Comparison of ENCODE assay signal across 8 cellular contexts in genomic region chr12:49188916-49189367, GRCh38. TPM values are rescaled to one million over a fixed set of nuclear protein-coding genes. Genes with fewer than 3 reads are reported as not detected.
DNase-seq lines count a peak whose midpoint lies in the region; ATAC-seq and TF ChIP-seq lines count a peak whose summit lies in the region.

TSS of gene TUBA1A (minus strand) at chr12:49189080. CDS start at chr12:49188979, 101 bp downstream.

- under 1% methylated on average over 24 of the region's 26 CpGs for WGBS in HUES64

- H3K4me1 ChIP-seq in HUES64 (ENCODE audit: insufficient read depth, low read length) (peaks cover 20% of the 10 kb centered on the region), OCI-LY1 (ENCODE audit: insufficient read depth, low read length, severe bottlenecking) (peaks cover 30% of the 10 kb centered on the region), mucosa of descending colon (ENCODE audit: low read depth) (peaks cover 4% of the 10 kb centered on the region)

- intact Hi-C loops in Calu3 (cut with micrococcal nuclease; ENCODE audit: unreplicated experiment) = no loop called here
- intact Hi-C loops in mucosa of descending colon (cut with DNase I, micrococcal nuclease) = loop anchor here in 1 of 2 donors (10.0 kb wide), 1 partner anchor 54 kb away; the partner anchor contains the start of gene TUBA1B

- peak within 1 kb of the TSS; percentile 80 for H3K4me3 Mint-ChIP-seq in Calu3 (ENCODE audit: low read depth, unreplicated experiment)

- H3K9ac ChIP-seq in HUES64 (ENCODE audit: low read depth, low read length) (peak within 1 kb of the TSS; percentile 86), OCI-LY1 (ENCODE audit: low read length) (peak within 1 kb of the TSS; percentile 91)

- H4K20me1 ChIP-seq in OCI-LY1 (ENCODE audit: insufficient read depth, low read length) = no peaks in the 10 kb centered on the region

- H3K4me2 ChIP-seq in OCI-LY1 (ENCODE audit: low read length) = peak within 1 kb of the TSS; percentile 85

- H3K36me3 ChIP-seq in HUES64 (ENCODE audit: insufficient read depth, low read length) = peaks cover 30% of the 10 kb centered on the region
- peaks cover 27% of the 10 kb centered on the region for H3K36me3 ChIP-seq in OCI-LY1 (ENCODE audit: insufficient read depth, low read length)
- no peaks in the 10 kb centered on the region for H3K36me3 ChIP-seq in mucosa of descending colon (ENCODE audit: low read depth)

- no peak for TF ChIP-seq CTCF in Calu3 (IDR thresholded peaks at IDR 0.05; ENCODE audit: unreplicated experiment)
- TF ChIP-seq CTCF in OCI-LY1 (IDR thresholded peaks at IDR 0.05; ENCODE audit: low read length) = no peak; the same call in 1 of the 2 replicates
- no peak for TF ChIP-seq CTCF in epithelial cell of esophagus (IDR thresholded peaks at IDR 0.05; ENCODE audit: insufficient read depth, low read depth, low read length, missing control alignments)
- TF ChIP-seq CTCF in mucosa of descending colon (IDR thresholded peaks at IDR 0.05) = no peak

- CTCF ChIA-PET in Calu3 (lab: Charles Lee) = interaction anchor here (0.5 to 1.2 kb wide), 3 partner anchors 32 to 84 kb away, joined by 3 to 4 read pairs (median 3); partner anchors contain the start of gene TUBA1B

- H3K27me3 ChIP-seq in HUES64 (ENCODE audit: insufficient read depth, low read length) (no peaks in the 10 kb centered on the region), OCI-LY1 (ENCODE audit: insufficient read depth, low read length) (no peaks in the 10 kb centered on the region)

- no peaks in the 10 kb centered on the region for H3F3A ChIP-seq in OCI-LY1 (ENCODE audit: insufficient read depth, low read length)

- H3K27ac ChIP-seq in HUES64 (ENCODE audit: low read depth, low read length) (peak within 1 kb of the TSS; percentile 81), OCI-LY1 (ENCODE audit: low read depth, low read length, poor library complexity, severe bottlenecking) (peak within 1 kb of the TSS; percentile 78)

- no TSS peak for BruUV-seq in Calu3 (replicated peaks; lab: Mats Ljungman, UMichigan)

- no peak within 1 kb of the TSS for H3K27ac Mint-ChIP-seq in Calu3 (ENCODE audit: unreplicated experiment)

- H3K9me2 ChIP-seq in OCI-LY1 (ENCODE audit: low read depth, low read length) = no peaks in the 10 kb centered on the region

- peak; percentile 87 for ATAC-seq in GM21447 (IDR thresholded peaks at IDR 0.05; ENCODE audit: unreplicated experiment)
- peak; percentile 92 for ATAC-seq in mucosa of descending colon

- peak within 1 kb of the TSS; percentile 89 for H3K4me3 ChIP-seq in HUES64 (ENCODE audit: low read length)
- H3K4me3 ChIP-seq in OCI-LY1 (ENCODE audit: low read depth, low read length, poor library complexity, severe bottlenecking) = peak within 1 kb of the TSS; percentile 96
- H3K4me3 ChIP-seq in epithelial cell of esophagus (ENCODE audit: low read length) = peak within 1 kb of the TSS; percentile 78
- H3K4me3 ChIP-seq in mucosa of descending colon = peak within 1 kb of the TSS; percentile 51

- H3K4me1 Mint-ChIP-seq in Calu3 (ENCODE audit: low read depth, unreplicated experiment) = no peaks in the 10 kb centered on the region

- peaks cover 15% of the 10 kb centered on the region for H3K79me2 ChIP-seq in OCI-LY1 (ENCODE audit: insufficient read depth, low read length)

- H2AFZ ChIP-seq in OCI-LY1 (ENCODE audit: low read length) = peak within 1 kb of the TSS; percentile 76

- peaks cover 27% of the 10 kb centered on the region for H3K27me3 Mint-ChIP-seq in Calu3 (ENCODE audit: unreplicated experiment)

- no peaks in the 10 kb centered on the region for H3K9me3 Mint-ChIP-seq in Calu3 (ENCODE audit: low read depth, unreplicated experiment)

- peak; percentile 51 for DNase-seq in Calu3
- peak; percentile 77 for DNase-seq in activated T-cell treated with anti-CD3 and anti-CD28 coated beads for 4 hours
- DNase-seq in epithelial cell of esophagus (ENCODE audit: low read depth) = peak; percentile 94
- DNase-seq in mucosa of descending colon = peak; percentile 78 to 95 (median 85)
- peak; percentile 58 to 84 for DNase-seq in stimulated activated CD8-positive, alpha-beta memory T cell treated with anti-CD3 and anti-CD28 coated beads, Interleukin-4, amount 100 ng/mL, for 4 hours (ENCODE audit: low read depth in 2 of 2, low spot score in 1 of 2)

- peaks cover 13% of the 10 kb centered on the region for H3K36me3 Mint-ChIP-seq in Calu3 (ENCODE audit: insufficient read depth, unreplicated experiment)

- no peaks in the 10 kb centered on the region for H3K9me3 ChIP-seq in HUES64 (ENCODE audit: insufficient read depth, low read depth, low read length)
- H3K9me3 ChIP-seq in OCI-LY1 (ENCODE audit: low read length) = no peaks in the 10 kb centered on the region
- no peaks in the 10 kb centered on the region for H3K9me3 ChIP-seq in mucosa of descending colon

RNA-seq across cellular contexts. Expression of gene TUBA1A, which starts in this region (rescaled TPM):
- total RNA-seq in Calu3 (2022) = 9.2 and 11.5 TPM in 2 replicates
- polyA plus RNA-seq in HUES64 (2013, experiment 1 of 2) = 521 TPM
- 770 TPM for polyA plus RNA-seq in HUES64 (2013, experiment 2 of 2)
- total RNA-seq in mucosa of descending colon = 100 to 1,000 TPM in 1 of 3 donors, 10 to 100 TPM in 2; 20.5 to 295 (median 64.4) TPM

Comparison
In these comparisons a context has a peak if more than half of its experiments do, and no peak if none do; other contexts are left out.
1. Peak in every context shown above with its lines: DNase-seq, ATAC-seq, H3K4me3 ChIP-seq and H3K27ac ChIP-seq.